In the genomic region with DNA sequence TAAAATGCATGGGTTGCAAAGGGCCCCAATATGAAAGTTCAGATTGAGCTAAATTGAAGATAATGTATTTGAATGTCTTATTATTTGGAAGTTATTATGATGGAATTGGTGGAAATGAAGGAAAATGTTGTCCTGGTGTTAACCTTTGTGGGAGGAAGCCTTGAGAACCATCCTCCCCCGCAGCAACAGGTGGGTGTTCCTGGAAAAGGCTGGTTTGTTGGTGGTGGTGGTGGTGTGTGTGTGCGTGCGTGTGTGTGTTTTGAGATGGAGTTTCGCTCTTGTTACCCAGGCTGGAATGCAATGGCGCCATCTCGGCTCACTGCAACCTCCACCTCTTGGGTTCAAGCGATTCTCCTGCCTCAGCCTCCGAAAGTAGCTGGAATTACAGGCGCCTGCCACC, we compare ENCODE assay signal across 31 cellular contexts. TPM values are rescaled to one million over a fixed set of nuclear protein-coding genes. Genes with fewer than 3 reads are reported as not detected.
"Had no signal": no experiment of that assay in that cellular context is flagged by ENCODE, and none has a peak within 500 bp of the region (broad histone marks: within the 10 kb centered on the region; RNA-seq: fewer than 3 reads in every experiment).

No MANE protein-coding gene starts in this region.

- H3K27ac Mint-ChIP-seq: stimulated activated effector memory CD8-positive, alpha-beta T cell treated with anti-CD3 and anti-CD28 coated beads, Interleukin-12 subunit alpha, Interleukin-12 subunit beta, amount 100 ng/mL, for 72 hours; stimulated activated memory B cell treated with anti-CD40 and anti-IgM and Interleukin-4, amounts not matched to agents 10 μg/mL and 1 μg/mL and 100 μg/mL, for 72 hours; stimulated activated naive B cell treated with anti-CD40 and anti-IgM and Interleukin-4, amounts not matched to agents 10 μg/mL and 1 μg/mL and 100 μg/mL, for 72 hours; stimulated activated naive CD8-positive, alpha-beta T cell treated with anti-CD3 and anti-CD28 coated beads, Interleukin-15, amount 100 ng/mL, for 72 hours; stimulated activated naive CD8-positive, alpha-beta T cell treated with anti-CD3 and anti-CD28 coated beads, Interleukin-15, Interleukin-2, amounts not matched to agents 100 ng/mL and 50 ng/mL, for 24 hours; type B pancreatic cell had no signal

- H3K27me3 ChIP-seq: testis, thyroid gland, vagina had no signal

- H3K4me3 ChIP-seq: stomach, suprapubic skin, testis, thoracic aorta, thyroid gland, tibial artery, tibial nerve, transverse colon, upper lobe of left lung, upper lobe of right lung, uterus, vagina had no signal

- H3K4me1 ChIP-seq: testis, uterus had no signal

- H3K9me3 ChIP-seq: stomach, suprapubic skin, testis, thoracic aorta, thyroid gland, tibial artery, tibial nerve, transverse colon, upper lobe of left lung, upper lobe of right lung, uterus, vagina had no signal

- H3K9me3 Mint-ChIP-seq: stimulated activated effector memory CD8-positive, alpha-beta T cell treated with anti-CD3 and anti-CD28 coated beads, Interleukin-12 subunit alpha, Interleukin-12 subunit beta, amount 100 ng/mL, for 72 hours; stimulated activated memory B cell treated with anti-CD40 and anti-IgM and Interleukin-4, amounts not matched to agents 10 μg/mL and 1 μg/mL and 100 μg/mL, for 72 hours; stimulated activated naive CD8-positive, alpha-beta T cell treated with anti-CD3 and anti-CD28 coated beads, Interleukin-15, Interleukin-2, amounts not matched to agents 100 ng/mL and 50 ng/mL, for 24 hours; type B pancreatic cell had no signal

- FAIRE-seq: urothelium cell line had no signal

- ATAC-seq: stimulated activated effector memory CD8-positive, alpha-beta T cell treated with anti-CD3 and anti-CD28 coated beads, Interleukin-12 subunit alpha, Interleukin-12 subunit beta, amount 100 ng/mL, for 72 hours; stimulated activated memory B cell treated with anti-CD40 and anti-IgM and Interleukin-4, amounts not matched to agents 10 μg/mL and 1 μg/mL and 100 μg/mL, for 72 hours; stimulated activated naive B cell treated with anti-CD40 and anti-IgM and Interleukin-4, amounts not matched to agents 10 μg/mL and 1 μg/mL and 100 μg/mL, for 72 hours; stimulated activated naive CD8-positive, alpha-beta T cell treated with anti-CD3 and anti-CD28 coated beads, Interleukin-15, amount 100 ng/mL, for 72 hours; stimulated activated naive CD8-positive, alpha-beta T cell treated with anti-CD3 and anti-CD28 coated beads, Interleukin-15, Interleukin-2, amounts not matched to agents 100 U/mL and 50 U/mL, for 24 hours; upper lobe of right lung had no signal

- H3K36me3 ChIP-seq: stomach, suprapubic skin, thoracic aorta, thyroid gland, tibial artery, tibial nerve, transverse colon, upper lobe of left lung, upper lobe of right lung, uterus, vagina had no signal

- H3K4me3 Mint-ChIP-seq: stimulated activated effector memory CD8-positive, alpha-beta T cell treated with anti-CD3 and anti-CD28 coated beads, Interleukin-12 subunit alpha, Interleukin-12 subunit beta, amount 100 ng/mL, for 72 hours; stimulated activated memory B cell treated with anti-CD40 and anti-IgM and Interleukin-4, amounts not matched to agents 10 μg/mL and 1 μg/mL and 100 μg/mL, for 72 hours; stimulated activated naive B cell treated with anti-CD40 and anti-IgM and Interleukin-4, amounts not matched to agents 10 μg/mL and 1 μg/mL and 100 μg/mL, for 72 hours; stimulated activated naive CD8-positive, alpha-beta T cell treated with anti-CD3 and anti-CD28 coated beads, Interleukin-15, amount 100 ng/mL, for 72 hours; stimulated activated naive CD8-positive, alpha-beta T cell treated with anti-CD3 and anti-CD28 coated beads, Interleukin-15, Interleukin-2, amounts not matched to agents 100 ng/mL and 50 ng/mL, for 24 hours; type B pancreatic cell had no signal

- DNase-seq: stimulated activated CD4-positive, alpha-beta T cell treated with anti-CD3 and anti-CD28 coated beads, Interleukin-2, amount 100 ng/mL, for 48 hours; stimulated activated CD4-positive, alpha-beta T cell treated with anti-CD3 and anti-CD28 coated beads, Interleukin-4, amount 100 ng/mL, for 1 hour; stimulated activated CD4-positive, alpha-beta T cell treated with anti-CD3 and anti-CD28 coated beads, Interleukin-4, amount 100 ng/mL, for 24 hours; stimulated activated CD4-positive, alpha-beta T cell treated with anti-CD3 and anti-CD28 coated beads, Interleukin-4, amount 100 ng/mL, for 4 hours; stimulated activated CD8-positive, alpha-beta memory T cell treated with anti-CD3 and anti-CD28 coated beads, Interleukin-4, amount 100 ng/mL, for 48 hours; stimulated activated naive B cell treated with anti-CD40 and anti-IgM and Interleukin-4, amounts not matched to agents 10 μg/mL and 1 μg/mL and 100 μg/mL, for 72 hours; stimulated activated naive CD4-positive, alpha-beta T cell; stimulated activated naive CD4-positive, alpha-beta T cell treated with Interleukin-2 at 50 U/mL for 16 hours; stimulated activated naive CD8-positive, alpha-beta T cell treated with anti-CD3 and anti-CD28 coated beads, Interleukin-15, amount 100 ng/mL, for 72 hours; stimulated activated naive CD8-positive, alpha-beta T cell treated with anti-CD3 and anti-CD28 coated beads, Interleukin-15, Interleukin-2, amounts not matched to agents 100 U/mL and 50 U/mL, for 24 hours; stomach; substantia nigra; testis; thyroid gland; tibial artery; transverse colon; trophoblast cell; upper lobe of right lung; uterus had no signal

- H3K36me3 Mint-ChIP-seq: stimulated activated effector memory CD8-positive, alpha-beta T cell treated with anti-CD3 and anti-CD28 coated beads, Interleukin-12 subunit alpha, Interleukin-12 subunit beta, amount 100 ng/mL, for 72 hours; stimulated activated memory B cell treated with anti-CD40 and anti-IgM and Interleukin-4, amounts not matched to agents 10 μg/mL and 1 μg/mL and 100 μg/mL, for 72 hours; stimulated activated naive B cell treated with anti-CD40 and anti-IgM and Interleukin-4, amounts not matched to agents 10 μg/mL and 1 μg/mL and 100 μg/mL, for 72 hours; type B pancreatic cell had no signal

- H3K27ac ChIP-seq: stomach, suprapubic skin, testis, thoracic aorta, thyroid gland, tibial artery, tibial nerve, transverse colon, upper lobe of left lung, upper lobe of right lung, uterus, vagina had no signal

RNA-seq across cellular contexts. Expression of a gene that starts 36.2 kb away (rescaled TPM):
- total RNA-seq: stomach, suprapubic skin, temporal lobe, thyroid gland, tibial nerve, uterus, vagina had no signal
- polyA plus RNA-seq: urinary bladder had no signal
